ENCODE assay signal across 27 cellular contexts in the genomic region with DNA sequence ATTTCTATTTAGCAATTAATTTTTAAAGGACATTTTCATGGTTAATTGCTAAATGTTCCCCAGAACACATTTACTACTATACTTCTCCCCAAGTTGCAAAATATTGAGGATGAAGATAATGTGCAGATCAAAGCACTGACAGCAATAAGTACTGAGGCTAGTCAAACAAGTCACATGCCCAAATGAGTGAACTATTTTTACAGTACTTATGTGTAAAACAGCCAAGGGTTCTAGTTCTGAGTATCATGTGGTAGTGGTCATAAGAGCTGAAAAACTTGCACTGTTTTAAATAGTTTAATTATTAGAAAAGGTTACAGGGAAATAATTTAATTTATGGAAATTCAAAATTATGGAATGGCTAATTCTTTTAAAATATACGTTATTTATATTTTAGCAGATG.
A peak's percentile ranks its signal among the peaks of the same experiment; 100 is the strongest.
DNase-seq lines count a peak whose midpoint lies in the region; ATAC-seq and TF ChIP-seq lines count a peak whose summit lies in the region.
"Had no signal": no experiment of that assay in that cellular context is flagged by ENCODE, and none has a peak within 500 bp of the region (broad histone marks: within the 10 kb centered on the region; RNA-seq: fewer than 3 reads in every experiment).

No MANE protein-coding gene starts in this region.

- peak; percentile 50 for ATAC-seq in GM18505 (IDR thresholded peaks at IDR 0.05; ENCODE audit: unreplicated experiment)
- peak; percentile 43 for ATAC-seq in GM19351 (IDR thresholded peaks at IDR 0.05; ENCODE audit: unreplicated experiment)
- peak; percentile 56 for ATAC-seq in HG03060 (IDR thresholded peaks at IDR 0.05; ENCODE audit: low read depth, unreplicated experiment)
- ATAC-seq: activated T-cell treated with anti-CD3 and anti-CD28 coated beads, Interleukin-2, amount 50 U/mL, for 4 hours; GM23338; heart right ventricle; mucosa of descending colon; natural killer cell treated with Interleukin-12 subunit alpha and Interleukin-12 subunit beta and Interleukin-15 and Interleukin-18, amount 100 ng/mL, for 72 hours; Right ventricle myocardium inferior had no signal

- no peak for TF ChIP-seq CTCF in GM13977 (IDR thresholded peaks at IDR 0.05; ENCODE audit: extremely low read depth, insufficient read depth, missing control alignments)

- in situ Hi-C loops in GM13977 (cut with MboI; ENCODE audit: low pct_unique_long_range_greater_than_20kb, low sequenced_read_pairs, unreplicated experiment) = no loop called here

- DNase-seq in NAMALWA (ENCODE audit: low spot score) (peak; percentile 9), COLO668 (lab: John Stamatoyannopoulos, UW; ENCODE audit: unreplicated experiment) (no peak), 8988T (no peak), GM13977 (ENCODE audit: low spot score) (no peak), NCI-H524 (lab: John Stamatoyannopoulos, UW) (no peak)
- DNase-seq: activated CD4-positive, alpha-beta T cell treated with anti-CD3 and anti-CD28 coated beads, Interleukin-2, amount 10 ng/mL, durations not matched to agents 24 days and 14 days; activated gamma-delta T cell treated with Interleukin-2 at 50 U/mL for 16 hours; activated T-cell treated with anti-CD3 and anti-CD28 coated beads, Interleukin-2, amount 50 U/mL, for 4 hours; caudate nucleus; COR-L47; DMS53; foreskin fibroblast; heart right ventricle; kidney glomerular epithelial cell; mucosa of descending colon; NCI-H510A; ovary; PC-9; stimulated activated CD4-positive, alpha-beta T cell treated with anti-CD3 and anti-CD28 coated beads, Interleukin-2, amount 100 ng/mL, for 24 hours; T1000; tibial artery had no signal

- TF ChIP-seq POLR2A in GM18505 (IDR thresholded peaks at IDR 0.05; ENCODE audit: borderline replicate concordance, extremely low read depth, insufficient read depth, insufficient read length) = no peak
